In genomic region chr1:6776389-6776788, GRCh38 we compare ENCODE assay signal across 22 cellular contexts.
"Had no signal": no experiment of that assay in that cellular context is flagged by ENCODE, and none has a peak within 500 bp of the region (broad histone marks: within the 10 kb centered on the region; RNA-seq: fewer than 3 reads in every experiment).

No MANE protein-coding gene starts in this region.

- H3K79me2 ChIP-seq: parathyroid adenoma had no signal

- H3K27ac ChIP-seq: esophagus muscularis mucosa, lower lobe of right lung, neural progenitor cell, parathyroid adenoma, right lobe of liver, suprapubic skin, transverse colon, upper lobe of right lung, uterus had no signal

- H2AFZ ChIP-seq: neural progenitor cell, parathyroid adenoma had no signal

- DNase-seq: effector memory CD4-positive, alpha-beta T cell; foreskin melanocyte; hypothalamus; left ventricle myocardium superior; lower lobe of right lung; right lobe of liver; small intestine; stimulated activated CD4-positive, alpha-beta T cell treated with anti-CD3 and anti-CD28 coated beads, Interleukin-15, amount 100 ng/mL, for 24 hours; stimulated activated CD4-positive, alpha-beta T cell treated with anti-CD3 and anti-CD28 coated beads, Interleukin-2, amount 100 ng/mL, for 48 hours; stimulated activated naive CD4-positive, alpha-beta T cell; stimulated activated naive CD8-positive, alpha-beta T cell treated with anti-CD3 and anti-CD28 coated beads, Interleukin-15, amount 100 ng/mL, for 72 hours; upper lobe of right lung; uterus had no signal

- H3K9me3 Mint-ChIP-seq: natural killer cell treated with Interleukin-12 subunit alpha and Interleukin-12 subunit beta and Interleukin-15 and Interleukin-18, amount 100 ng/mL, for 72 hours had no signal

- H3K36me3 Mint-ChIP-seq: natural killer cell treated with Interleukin-12 subunit alpha and Interleukin-12 subunit beta and Interleukin-15 and Interleukin-18, amount 100 ng/mL, for 72 hours; neural progenitor cell had no signal

- H3K27ac Mint-ChIP-seq: natural killer cell treated with Interleukin-12 subunit alpha and Interleukin-12 subunit beta and Interleukin-15 and Interleukin-18, amount 100 ng/mL, for 72 hours; neural progenitor cell; progenitor cell of endocrine pancreas; stimulated activated naive CD8-positive, alpha-beta T cell treated with anti-CD3 and anti-CD28 coated beads, Interleukin-15, amount 100 ng/mL, for 72 hours had no signal

- H3K4me2 ChIP-seq: neural progenitor cell had no signal

- H3K9ac ChIP-seq: neural progenitor cell, parathyroid adenoma had no signal

- H3K9me3 ChIP-seq: esophagus muscularis mucosa, lower lobe of right lung, right lobe of liver, suprapubic skin, transverse colon, upper lobe of right lung, uterus had no signal

- H3K4me3 Mint-ChIP-seq: natural killer cell treated with Interleukin-12 subunit alpha and Interleukin-12 subunit beta and Interleukin-15 and Interleukin-18, amount 100 ng/mL, for 72 hours; neural progenitor cell; stimulated activated naive CD8-positive, alpha-beta T cell treated with anti-CD3 and anti-CD28 coated beads, Interleukin-15, amount 100 ng/mL, for 72 hours had no signal

- ATAC-seq: left ventricle myocardium superior; lower lobe of right lung; natural killer cell treated with Interleukin-12 subunit alpha and Interleukin-12 subunit beta and Interleukin-15 and Interleukin-18, amount 100 ng/mL, for 72 hours; right lobe of liver; stimulated activated naive CD8-positive, alpha-beta T cell treated with anti-CD3 and anti-CD28 coated beads, Interleukin-15, amount 100 ng/mL, for 72 hours; upper lobe of right lung had no signal

- H3K4me1 ChIP-seq: lower lobe of right lung, parathyroid adenoma, right lobe of liver, transverse colon, upper lobe of right lung, uterus had no signal

- H3K27me3 ChIP-seq: esophagus muscularis mucosa, neural progenitor cell, right lobe of liver, suprapubic skin, transverse colon, upper lobe of right lung, uterus had no signal

- H3K36me3 ChIP-seq: esophagus muscularis mucosa, lower lobe of right lung, neural progenitor cell, right lobe of liver, suprapubic skin, transverse colon, upper lobe of right lung, uterus had no signal

- H3K27me3 Mint-ChIP-seq: progenitor cell of endocrine pancreas had no signal

- FAIRE-seq: endothelial cell of umbilical vein, keratinocyte, small intestine had no signal

- H3K4me3 ChIP-seq: esophagus muscularis mucosa, lower lobe of right lung, neural progenitor cell, right lobe of liver, suprapubic skin, transverse colon, upper lobe of right lung, uterus had no signal
